ENCODE assay signal across 28 cellular contexts in genomic region chr10:3238115-3238871, GRCh38.
"Had no signal": no experiment of that assay in that cellular context is flagged by ENCODE, and none has a peak within 500 bp of the region (broad histone marks: within the 10 kb centered on the region; RNA-seq: fewer than 3 reads in every experiment).

No MANE protein-coding gene starts in this region.

- H3K79me2 ChIP-seq: hepatocyte had no signal

- H3K27ac Mint-ChIP-seq: activated CD4-positive, alpha-beta memory T cell treated with anti-CD3 and anti-CD28 coated beads for 36 hours; activated CD4-positive, alpha-beta T cell treated with anti-CD3 and anti-CD28 coated beads, Interleukin-2, amount 10 ng/mL, durations not matched to agents 24 days and 14 days; activated naive CD4-positive, alpha-beta T cell treated with anti-CD3 and anti-CD28 coated beads for 36 hours; activated T-helper 1 cell treated with anti-CD3 and anti-CD28 coated beads, Interleukin-12 subunit alpha, Interleukin-12 subunit beta, Interleukin-2, Interleukin-4 antibody, amounts not matched to agents 30 ng/mL and 10 ng/mL and 1 ng/mL, durations not matched to agents 14 hours and 24 hours and 36 hours; effector memory CD8-positive, alpha-beta T cell; naive thymus-derived CD4-positive, alpha-beta T cell had no signal

- DNase-seq: activated CD4-positive, alpha-beta memory T cell treated with anti-CD3 and anti-CD28 coated beads for 36 hours; activated CD4-positive, alpha-beta T cell treated with anti-CD3 and anti-CD28 coated beads, Interleukin-2, amount 10 ng/mL, durations not matched to agents 24 days and 14 days; activated CD8-positive, alpha-beta memory T cell treated with anti-CD3 and anti-CD28 coated beads, Interleukin-2, amount 50 U/mL, for 4 hours; activated effector memory CD4-positive, alpha-beta T cell treated with anti-CD3 and anti-CD28 coated beads, Interleukin-2, amount 50 U/mL, for 16 hours; activated naive CD4-positive, alpha-beta T cell treated with anti-CD3 and anti-CD28 coated beads for 36 hours; activated T-cell treated with anti-CD3 and anti-CD28 coated beads, Interleukin-2, amount 50 U/mL, for 1 hour; amniotic stem cell; colonic mucosa; effector memory CD8-positive, alpha-beta T cell; erythroblast; left cardiac atrium; midbrain; naive thymus-derived CD4-positive, alpha-beta T cell; occipital lobe; stimulated activated CD4-positive, alpha-beta T cell treated with anti-CD3 and anti-CD28 coated beads, Interleukin-12 subunit alpha, Interleukin-12 subunit beta, amount 100 ng/mL, for 4 hours; stimulated activated CD4-positive, alpha-beta T cell treated with anti-CD3 and anti-CD28 coated beads, Interleukin-4, amount 100 ng/mL, for 1 hour; stimulated activated naive CD8-positive, alpha-beta T cell treated with anti-CD3 and anti-CD28 coated beads, Interleukin-15, Interleukin-2, amounts not matched to agents 100 U/mL and 50 U/mL, for 24 hours; testis had no signal

- H3K4me3 ChIP-seq: colonic mucosa, gastroesophageal sphincter, hepatocyte, testis, upper lobe of left lung had no signal

- H3K36me3 Mint-ChIP-seq: activated CD4-positive, alpha-beta memory T cell treated with anti-CD3 and anti-CD28 coated beads for 36 hours; naive thymus-derived CD4-positive, alpha-beta T cell had no signal

- H3K9me3 Mint-ChIP-seq: activated CD4-positive, alpha-beta memory T cell treated with anti-CD3 and anti-CD28 coated beads for 36 hours; activated CD4-positive, alpha-beta T cell treated with anti-CD3 and anti-CD28 coated beads, Interleukin-2, amount 10 ng/mL, durations not matched to agents 24 days and 14 days; activated naive CD4-positive, alpha-beta T cell treated with anti-CD3 and anti-CD28 coated beads for 36 hours; activated T-helper 1 cell treated with anti-CD3 and anti-CD28 coated beads, Interleukin-12 subunit alpha, Interleukin-12 subunit beta, Interleukin-2, Interleukin-4 antibody, amounts not matched to agents 30 ng/mL and 10 ng/mL and 1 ng/mL, durations not matched to agents 14 hours and 24 hours and 36 hours; effector memory CD8-positive, alpha-beta T cell; naive thymus-derived CD4-positive, alpha-beta T cell; neural crest cell had no signal

- H3K27ac ChIP-seq: colonic mucosa, gastroesophageal sphincter, hepatocyte, testis, upper lobe of left lung, VCaP had no signal

- H3K4me3 Mint-ChIP-seq: activated CD4-positive, alpha-beta memory T cell treated with anti-CD3 and anti-CD28 coated beads for 36 hours; activated CD4-positive, alpha-beta T cell treated with anti-CD3 and anti-CD28 coated beads, Interleukin-2, amount 10 ng/mL, durations not matched to agents 24 days and 14 days; activated naive CD4-positive, alpha-beta T cell treated with anti-CD3 and anti-CD28 coated beads for 36 hours; activated T-helper 1 cell treated with anti-CD3 and anti-CD28 coated beads, Interleukin-12 subunit alpha, Interleukin-12 subunit beta, Interleukin-2, Interleukin-4 antibody, amounts not matched to agents 30 ng/mL and 10 ng/mL and 1 ng/mL, durations not matched to agents 14 hours and 24 hours and 36 hours; effector memory CD8-positive, alpha-beta T cell; naive thymus-derived CD4-positive, alpha-beta T cell; neural crest cell had no signal

- H2AFZ ChIP-seq: hepatocyte had no signal

- H3K27me3 ChIP-seq: colonic mucosa, gastroesophageal sphincter, hepatocyte, testis, upper lobe of left lung had no signal

- H3K4me2 ChIP-seq: hepatocyte had no signal

- H3K9me3 ChIP-seq: colonic mucosa, gastroesophageal sphincter, testis, upper lobe of left lung had no signal

- ATAC-seq: activated CD4-positive, CD25-positive, alpha-beta regulatory T cell treated with anti-CD3 and anti-CD28 coated beads, Interleukin-2, amount 50 U/mL, for 24 hours; effector memory CD8-positive, alpha-beta T cell; gastroesophageal sphincter; naive thymus-derived CD4-positive, alpha-beta T cell; stimulated activated naive CD8-positive, alpha-beta T cell treated with anti-CD3 and anti-CD28 coated beads, Interleukin-15, Interleukin-2, amounts not matched to agents 100 U/mL and 50 U/mL, for 24 hours had no signal

- H3K36me3 ChIP-seq: colonic mucosa, gastroesophageal sphincter, upper lobe of left lung had no signal

- H3K4me1 ChIP-seq: testis had no signal

- FAIRE-seq: bronchial epithelial cell, keratinocyte, TTC549 had no signal
